Comparison of ENCODE assay signal across 1 cellular context in genomic region chr17:4833178-4833940, GRCh38.
TF ChIP-seq lines count a peak whose summit lies in the region.

TSS of gene MINK1 (plus strand) at chr17:4833340. CDS start at chr17:4833584, 244 bp downstream.

TF ChIP-seq in HCT116, 20 proteins besides CTCF, POLR2A, EP300 and RAD21 (continued from another document):
- no peak for TF ChIP-seq REST (IDR thresholded peaks at IDR 0.05; ENCODE audit: low read depth)
- TF ChIP-seq EZH2phosphoT487 (IDR thresholded peaks at IDR 0.05; ENCODE audit: borderline replicate concordance), result no peak
- TF ChIP-seq ELF1 (IDR thresholded peaks at IDR 0.05; ENCODE audit: borderline replicate concordance, low read depth), result no peak
- no peak for TF ChIP-seq SP1 (IDR thresholded peaks at IDR 0.05; ENCODE audit: low read depth)
- peak; percentile 37; the same call in 1 of the 2 replicates for TF ChIP-seq ZFX (IDR thresholded peaks at IDR 0.05)
- TF ChIP-seq JUND (IDR thresholded peaks at IDR 0.05), result no peak
